Comparison of ENCODE assay signal across 8 cellular contexts in genomic region chr1:207805841-207806421, GRCh38. TPM values are rescaled to one million over a fixed set of nuclear protein-coding genes. Genes with fewer than 3 reads are reported as not detected.
A peak's percentile ranks its signal among the peaks of the same experiment; 100 is the strongest.
DNase-seq lines count a peak whose midpoint lies in the region; ATAC-seq and TF ChIP-seq lines count a peak whose summit lies in the region.

No MANE protein-coding gene starts in this region.

- peak overlapping the region; percentile 10 to 98 (median 22) for H3K27ac Mint-ChIP-seq in IgD-negative memory B cell

- TF ChIP-seq CTCF in suprapubic skin (IDR thresholded peaks at IDR 0.05): no peak

- TF ChIP-seq POLR2A in suprapubic skin (IDR thresholded peaks at IDR 0.05): no peak

- no peak for TF ChIP-seq EP300 in suprapubic skin (IDR thresholded peaks at IDR 0.05)

- H3K4me1 Mint-ChIP-seq in IgD-negative memory B cell: peaks cover 44% of the 10 kb centered on the region in 3 donors

- DNase-seq in brain pericyte (ENCODE audit: low read depth, low spot score): peak; percentile 79
- peak; percentile 90 for DNase-seq in suprapubic skin (ENCODE audit: low spot score in 2 of 2)
- DNase-seq in NCI-H2196 (lab: John Stamatoyannopoulos, UW; ENCODE audit: unreplicated experiment): no peak

- H3K4me3 ChIP-seq in suprapubic skin: no peak overlapping the region

- ATAC-seq in HG02852 (IDR thresholded peaks at IDR 0.05; ENCODE audit: unreplicated experiment) (no peak), GM18519 (IDR thresholded peaks at IDR 0.05; ENCODE audit: low FRiP score, unreplicated experiment) (no peak), GM21360 (IDR thresholded peaks at IDR 0.05; ENCODE audit: unreplicated experiment) (no peak)

- WGBS in suprapubic skin: 48% methylated on average over 5 of the region's 5 CpGs

- H3K4me3 Mint-ChIP-seq in IgD-negative memory B cell: peak overlapping the region in 2 of 4 donors; percentile 32 to 60

- H3K36me3 ChIP-seq in suprapubic skin: peaks cover 82% of the 10 kb centered on the region

- H3K4me1 ChIP-seq in suprapubic skin: peaks cover 67% of the 10 kb centered on the region

- H3K9me3 ChIP-seq in suprapubic skin: no peaks in the 10 kb centered on the region

- H3K27ac ChIP-seq in layer of hippocampus (ENCODE audit: low read depth, low read length) (peak overlapping the region; percentile 74), suprapubic skin (peak overlapping the region; percentile 76)

- peaks cover 4% of the 10 kb centered on the region for H3K36me3 Mint-ChIP-seq in IgD-negative memory B cell

- H3K27me3 ChIP-seq in layer of hippocampus (ENCODE audit: control insufficient read depth, insufficient read depth, low read length): no peaks in the 10 kb centered on the region
- H3K27me3 ChIP-seq in suprapubic skin: no peaks in the 10 kb centered on the region

- H3K27me3 Mint-ChIP-seq in IgD-negative memory B cell: no peaks in the 10 kb centered on the region

- no peaks in the 10 kb centered on the region for H3K9me3 Mint-ChIP-seq in IgD-negative memory B cell

RNA-seq across cellular contexts. Expression of gene CD46, which starts 54.1 kb away (rescaled TPM):
- 67.2 TPM for polyA plus RNA-seq in IgD-negative memory B cell
- total RNA-seq in suprapubic skin: 100 to 1,000 TPM in 2 of 4 donors, 10 to 100 TPM in 2; 89.7 to 259 (median 108) TPM
